Comparison of ENCODE assay signal across 19 cellular contexts in the genomic region with DNA sequence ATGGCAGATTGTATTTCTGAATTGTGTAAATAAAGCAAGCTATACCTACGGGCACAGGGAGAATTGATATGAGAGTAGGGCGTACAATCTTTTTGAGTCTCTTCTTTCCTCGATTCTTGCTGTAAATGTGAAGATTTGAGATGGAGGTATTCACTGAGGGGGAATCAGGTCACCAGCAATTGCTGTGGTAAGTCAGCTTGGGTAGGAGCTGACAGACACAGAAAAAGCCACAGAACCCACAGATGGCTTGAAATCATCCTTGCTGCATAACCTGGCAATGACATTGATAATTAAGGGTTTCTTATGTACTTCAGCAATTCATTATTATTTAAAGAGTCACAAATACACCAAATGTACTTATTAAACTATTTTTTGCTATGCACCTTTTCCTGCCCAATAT.
DNase-seq lines count a peak whose midpoint lies in the region; ATAC-seq and TF ChIP-seq lines count a peak whose summit lies in the region.
"Had no signal": no experiment of that assay in that cellular context is flagged by ENCODE, and none has a peak within 500 bp of the region (broad histone marks: within the 10 kb centered on the region; RNA-seq: fewer than 3 reads in every experiment).

No MANE protein-coding gene starts in this region.

- no peak for TF ChIP-seq CTCF in coronary artery (IDR thresholded peaks at IDR 0.05)

- H3K4me1 Mint-ChIP-seq in stimulated activated memory B cell treated with anti-CD40 and anti-IgM and Interleukin-4, amounts not matched to agents 10 μg/mL and 1 μg/mL and 100 μg/mL, for 72 hours = no peaks in the 10 kb centered on the region
- H3K4me1 Mint-ChIP-seq: B cell; CD4-positive, CD25-positive, alpha-beta regulatory T cell; GM23338; H9 had no signal

- no peak overlapping the region for H3K27ac Mint-ChIP-seq in stimulated activated memory B cell treated with anti-CD40 and anti-IgM and Interleukin-4, amounts not matched to agents 10 μg/mL and 1 μg/mL and 100 μg/mL, for 72 hours
- H3K27ac Mint-ChIP-seq: B cell; CD4-positive, CD25-positive, alpha-beta regulatory T cell; CD8-positive, alpha-beta T cell; GM23338; H9 had no signal

- no peak for ATAC-seq in stimulated activated memory B cell treated with anti-CD40 and anti-IgM and Interleukin-4, amounts not matched to agents 10 μg/mL and 1 μg/mL and 100 μg/mL, for 72 hours
- ATAC-seq: CD8-positive, alpha-beta T cell; GM23338; HCT116 had no signal

- H3K9me3 Mint-ChIP-seq in stimulated activated memory B cell treated with anti-CD40 and anti-IgM and Interleukin-4, amounts not matched to agents 10 μg/mL and 1 μg/mL and 100 μg/mL, for 72 hours = no peaks in the 10 kb centered on the region
- H3K9me3 Mint-ChIP-seq: H9 had no signal

- H3K27me3 Mint-ChIP-seq in stimulated activated memory B cell treated with anti-CD40 and anti-IgM and Interleukin-4, amounts not matched to agents 10 μg/mL and 1 μg/mL and 100 μg/mL, for 72 hours = no peaks in the 10 kb centered on the region
- H3K27me3 Mint-ChIP-seq: B cell; CD4-positive, CD25-positive, alpha-beta regulatory T cell had no signal

- H3K36me3 Mint-ChIP-seq in stimulated activated memory B cell treated with anti-CD40 and anti-IgM and Interleukin-4, amounts not matched to agents 10 μg/mL and 1 μg/mL and 100 μg/mL, for 72 hours = no peaks in the 10 kb centered on the region
- H3K36me3 Mint-ChIP-seq: CD4-positive, CD25-positive, alpha-beta regulatory T cell; CD8-positive, alpha-beta T cell had no signal

- H3K4me3 ChIP-seq in coronary artery = no peak overlapping the region
- H3K4me3 ChIP-seq: BLaER1, GM23338 had no signal

- no peak overlapping the region for H3K4me3 Mint-ChIP-seq in stimulated activated memory B cell treated with anti-CD40 and anti-IgM and Interleukin-4, amounts not matched to agents 10 μg/mL and 1 μg/mL and 100 μg/mL, for 72 hours
- H3K4me3 Mint-ChIP-seq: B cell; CD4-positive, CD25-positive, alpha-beta regulatory T cell; CD8-positive, alpha-beta T cell; GM23338; H9 had no signal

- no peak overlapping the region for H3K27ac ChIP-seq in coronary artery
- H3K27ac ChIP-seq: BLaER1, C4-2B had no signal

- in situ Hi-C loops in G401 (cut with HindIII; ENCODE audit: low sequenced_read_pairs) = no loop called here

- peak; percentile 66 for DNase-seq in G401 (ENCODE audit: low spot score)
- DNase-seq in NCI-H82 (lab: John Stamatoyannopoulos, UW) = peak; percentile 25
- peak; percentile 25 for DNase-seq in OCI-M1 (lab: John Stamatoyannopoulos, UW)
- DNase-seq in myocyte (ENCODE audit: low read depth) = peak; percentile 10
- DNase-seq in coronary artery (ENCODE audit: low spot score) = no peak
- DNase-seq in GDM1 (lab: John Stamatoyannopoulos, UW) = no peak
- DNase-seq: Caco-2; CD4-positive, CD25-positive, alpha-beta regulatory T cell; CD8-positive, alpha-beta T cell; DMS153; DND-41; GF-D8; H9 had no signal

Comparison
In these comparisons a context has a peak if more than half of its experiments do, and no peak if none do; other contexts are left out.
1. DNase-seq: peak in G401 (single experiment), NCI-H82 (single experiment), OCI-M1 (single experiment) and myocyte (single experiment); none in coronary artery (single experiment) and GDM1 (single experiment).